ENCODE assay signal across 9 cellular contexts in genomic region chr21:42465008-42465878, GRCh38. TPM values are rescaled to one million over a fixed set of nuclear protein-coding genes. Genes with fewer than 3 reads are reported as not detected.
DNase-seq lines count a peak whose midpoint lies in the region; ATAC-seq and TF ChIP-seq lines count a peak whose summit lies in the region.
"Had no signal": no experiment of that assay in that cellular context is flagged by ENCODE, and none has a peak within 500 bp of the region (broad histone marks: within the 10 kb centered on the region; RNA-seq: fewer than 3 reads in every experiment).

No MANE protein-coding gene starts in this region.

- no peak for TF ChIP-seq EP300 in esophagus muscularis mucosa (IDR thresholded peaks at IDR 0.05)

- no peaks in the 10 kb centered on the region for H3K36me3 Mint-ChIP-seq in CD8-positive, alpha-beta memory T cell

- CTCF ChIA-PET in CD8-positive, alpha-beta memory T cell (lab: Charles Lee): interaction anchor here (0.8 kb wide), 1 partner anchor 15 kb away, joined by 3 read pairs; no protein-coding TSS in a partner anchor
- CTCF ChIA-PET in PC-3 (lab: Charles Lee): no interaction called here

- no peaks in the 10 kb centered on the region for H3F3A ChIP-seq in PC-3 (ENCODE audit: low read length, unreplicated experiment)

- intact Hi-C loops in left colon (cut with DNase I, micrococcal nuclease) (no loop called here), esophagus muscularis mucosa (cut with DNase I) (loop anchor here (5.0 kb wide), 1 partner anchor 72 kb away; no protein-coding TSS in a partner anchor), PC-3 (cut with micrococcal nuclease) (no loop called here)

- ATAC-seq in GM21529 (IDR thresholded peaks at IDR 0.05; ENCODE audit: unreplicated experiment) (peak; percentile 23), left colon (peak; percentile 17), PC-3 (no peak)

- peak overlapping the region; percentile 12 to 98 (median 84) for H3K27ac Mint-ChIP-seq in CD8-positive, alpha-beta memory T cell

- POLR2A ChIA-PET in CD8-positive, alpha-beta memory T cell (lab: Charles Lee): no interaction called here
- POLR2A ChIA-PET in PC-3 (lab: Charles Lee; ENCODE audit: unreplicated experiment): no interaction called here

- H3K79me2 ChIP-seq in PC-3 (ENCODE audit: low read length): no peaks in the 10 kb centered on the region

- H3K27me3 Mint-ChIP-seq in CD8-positive, alpha-beta memory T cell: peaks cover 0 to 4% of the 10 kb centered on the region in 2 donors

- H3K4me1 ChIP-seq in CD8-positive, alpha-beta memory T cell (ENCODE audit: insufficient read depth, low read length): peaks cover 55% of the 10 kb centered on the region
- H3K4me1 ChIP-seq in esophagus muscularis mucosa (peaks cover 4 to 12% (median 8%) of the 10 kb centered on the region in 4 donors), PC-3 (ENCODE audit: insufficient read depth, low read length) (peaks cover 21% of the 10 kb centered on the region)

- WGBS in esophagus muscularis mucosa: 53% methylated on average over 9 of the region's 9 CpGs

- H2AFZ ChIP-seq in PC-3 (ENCODE audit: low read length): no peak overlapping the region

- TF ChIP-seq POLR2A in esophagus muscularis mucosa (IDR thresholded peaks at IDR 0.05; ENCODE audit: low read depth): no peak

- no peak overlapping the region for H3K9ac ChIP-seq in PC-3 (ENCODE audit: low read length)

- TF ChIP-seq CTCF in esophagus muscularis mucosa (IDR thresholded peaks at IDR 0.05) (no peak), PC-3 (conservative IDR thresholded peaks at IDR 0.05; ENCODE audit: low read depth, low read length) (no peak)

- no peaks in the 10 kb centered on the region for H3K9me3 ChIP-seq in CD8-positive, alpha-beta memory T cell (ENCODE audit: low read length)
- H3K9me3 ChIP-seq in esophagus muscularis mucosa (no peaks in the 10 kb centered on the region), PC-3 (ENCODE audit: low read length) (no peaks in the 10 kb centered on the region)

- no peaks in the 10 kb centered on the region for H3K27me3 ChIP-seq in CD8-positive, alpha-beta memory T cell (ENCODE audit: insufficient read depth, low read length, poor library complexity, severe bottlenecking)
- H3K27me3 ChIP-seq in esophagus muscularis mucosa (no peaks in the 10 kb centered on the region), PC-3 (ENCODE audit: low read length) (no peaks in the 10 kb centered on the region)
- H3K27me3 ChIP-seq: cardiac muscle cell had no signal

- no peak overlapping the region for H3K27ac ChIP-seq in CD8-positive, alpha-beta memory T cell (ENCODE audit: low read depth, low read length)
- H3K27ac ChIP-seq in esophagus muscularis mucosa (replicated peaks in 1 of 4): no peak overlapping the region
- H3K27ac ChIP-seq in PC-3 (ENCODE audit: low read length): no peak overlapping the region
- H3K27ac ChIP-seq: cardiac muscle cell had no signal

- BruUV-seq in PC-3 (replicated peaks; lab: Mats Ljungman, UMichigan): no TSS peak

- H3K4me1 Mint-ChIP-seq in CD8-positive, alpha-beta memory T cell: peaks cover 36 to 54% (median 37%) of the 10 kb centered on the region in 3 donors

- no peaks in the 10 kb centered on the region for H3K9me3 Mint-ChIP-seq in CD8-positive, alpha-beta memory T cell

- DNase-seq in CD8-positive, alpha-beta memory T cell: no peak
- DNase-seq in RPMI8226 (peak; percentile 28), left colon (peak; percentile 13 to 47), esophagus muscularis mucosa (ENCODE audit: extremely low spot score) (no peak), NCI-H748 treated with DMSO at 0.1 percent for 48 hours (lab: John Stamatoyannopoulos, UW) (no peak), PC-3 (no peak), NCI-H1694 (lab: John Stamatoyannopoulos, UW) (no peak)

- no peak overlapping the region for H3K4me3 ChIP-seq in CD8-positive, alpha-beta memory T cell (ENCODE audit: low read length)
- H3K4me3 ChIP-seq in esophagus muscularis mucosa: no peak overlapping the region
- H3K4me3 ChIP-seq in PC-3 (ENCODE audit: low read length): no peak overlapping the region
- H3K4me3 ChIP-seq: cardiac muscle cell had no signal

- no peaks in the 10 kb centered on the region for H3K9me2 ChIP-seq in PC-3 (replicated peaks; ENCODE audit: low read length)

- H3K4me3 Mint-ChIP-seq in CD8-positive, alpha-beta memory T cell: peak overlapping the region in 6 of 7 donors; percentile 9 to 63 (median 38)

- no peaks in the 10 kb centered on the region for H4K20me1 ChIP-seq in PC-3 (ENCODE audit: low read length)

- no peak overlapping the region for H3K4me2 ChIP-seq in PC-3 (ENCODE audit: low read length)

- no peaks in the 10 kb centered on the region for H3K36me3 ChIP-seq in CD8-positive, alpha-beta memory T cell (ENCODE audit: insufficient read depth, low read length)
- no peaks in the 10 kb centered on the region for H3K36me3 ChIP-seq in esophagus muscularis mucosa
- no peaks in the 10 kb centered on the region for H3K36me3 ChIP-seq in PC-3 (ENCODE audit: low read depth, low read length)
- H3K36me3 ChIP-seq: cardiac muscle cell had no signal

RNA-seq across cellular contexts. Expression of gene RSPH1, which starts 30.8 kb away (rescaled TPM):
- total RNA-seq in CD8-positive, alpha-beta memory T cell: not detected
- not detected for polyA plus RNA-seq in CD8-positive, alpha-beta memory T cell
- total RNA-seq in left colon (1 to 10 TPM; 3.3 to 7.4 TPM), esophagus muscularis mucosa (under 1 TPM in 3 of 4 donors, not detected in 1; 0.50 to 0.78 (median 0.57) TPM), PC-3 (2014; rRNA removed) (0.51 and 0.98 TPM in 2 replicates)

RNA-seq across cellular contexts. Expression of gene SLC37A1, which starts 48.4 kb away (rescaled TPM):
- 10 to 100 TPM; 16.6 to 16.9 TPM for total RNA-seq in CD8-positive, alpha-beta memory T cell
- 6.5 TPM for polyA plus RNA-seq in CD8-positive, alpha-beta memory T cell
- total RNA-seq in left colon: 100 to 1,000 TPM in 1 of 2 donors, 10 to 100 TPM in 1; 63.5 to 171 TPM
- 10 to 100 TPM in 1 of 4 donors, 1 to 10 TPM in 3; 5.4 to 11.1 (median 7.1) TPM for total RNA-seq in esophagus muscularis mucosa
- 34.2 and 38.3 TPM in 2 replicates for total RNA-seq in PC-3 (2014; rRNA removed)

Comparison
In these comparisons a context has a peak if more than half of its experiments do, and no peak if none do; other contexts are left out.
1. DNase-seq: peak in RPMI8226 (single experiment) and left colon (2 of 2); none in CD8-positive, alpha-beta memory T cell (0 of 5), esophagus muscularis mucosa (single experiment), NCI-H748 treated with DMSO at 0.1 percent for 48 hours (single experiment), PC-3 (single experiment) and NCI-H1694 (single experiment).